In genomic region chr11:130213143-130213978, GRCh38 we compare ENCODE assay signal across 1 cellular context.
TF ChIP-seq lines count a peak whose summit lies in the region.

No MANE protein-coding gene starts in this region.

TF ChIP-seq in HepG2, 621 proteins besides CTCF, POLR2A, EP300 and RAD21 (continued from another document and continues in another):
- 0 out of 2 replicates have a peak, but pooled peaks have one; percentile 17 for TF ChIP-seq ZSCAN31 (CRISPR knock-in tag; IDR thresholded peaks at IDR 0.05; ENCODE audit: low read depth)
- 0 out of 2 replicates have a peak, but pooled peaks have one; percentile 11 for TF ChIP-seq HDAC2 (CRISPR knock-in tag; IDR thresholded peaks at IDR 0.05)
- no peak for TF ChIP-seq ZNF710 (CRISPR knock-in tag; IDR thresholded peaks at IDR 0.05; ENCODE audit: borderline replicate concordance)
- TF ChIP-seq ZBTB1 (CRISPR knock-in tag; IDR thresholded peaks at IDR 0.05; ENCODE audit: borderline replicate concordance): no peak
- TF ChIP-seq ZBTB7A (CRISPR knock-in tag; IDR thresholded peaks at IDR 0.05): peak; percentile 53; the same call in 1 of the 2 replicates
- no peak for TF ChIP-seq ZNF629 (CRISPR knock-in tag; conservative IDR thresholded peaks at IDR 0.05)
- TF ChIP-seq ZMYM4 (CRISPR knock-in tag; IDR thresholded peaks at IDR 0.05): 0 out of 2 replicates have a peak, but pooled peaks have one; percentile 14
- TF ChIP-seq JDP2 (CRISPR knock-in tag; IDR thresholded peaks at IDR 0.05; ENCODE audit: borderline replicate concordance): no peak
- 0 out of 2 replicates have a peak, but pooled peaks have one; percentile 22 for TF ChIP-seq KLF13 (CRISPR knock-in tag; IDR thresholded peaks at IDR 0.05)
- TF ChIP-seq NFKB2 (CRISPR knock-in tag; IDR thresholded peaks at IDR 0.05; ENCODE audit: borderline replicate concordance): no peak
- TF ChIP-seq, protein P1, sequence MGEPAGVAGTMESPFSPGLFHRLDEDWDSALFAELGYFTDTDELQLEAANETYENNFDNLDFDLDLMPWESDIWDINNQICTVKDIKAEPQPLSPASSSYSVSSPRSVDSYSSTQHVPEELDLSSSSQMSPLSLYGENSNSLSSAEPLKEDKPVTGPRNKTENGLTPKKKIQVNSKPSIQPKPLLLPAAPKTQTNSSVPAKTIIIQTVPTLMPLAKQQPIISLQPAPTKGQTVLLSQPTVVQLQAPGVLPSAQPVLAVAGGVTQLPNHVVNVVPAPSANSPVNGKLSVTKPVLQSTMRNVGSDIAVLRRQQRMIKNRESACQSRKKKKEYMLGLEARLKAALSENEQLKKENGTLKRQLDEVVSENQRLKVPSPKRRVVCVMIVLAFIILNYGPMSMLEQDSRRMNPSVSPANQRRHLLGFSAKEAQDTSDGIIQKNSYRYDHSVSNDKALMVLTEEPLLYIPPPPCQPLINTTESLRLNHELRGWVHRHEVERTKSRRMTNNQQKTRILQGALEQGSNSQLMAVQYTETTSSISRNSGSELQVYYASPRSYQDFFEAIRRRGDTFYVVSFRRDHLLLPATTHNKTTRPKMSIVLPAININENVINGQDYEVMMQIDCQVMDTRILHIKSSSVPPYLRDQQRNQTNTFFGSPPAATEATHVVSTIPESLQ (CRISPR knock-in tag; conservative IDR thresholded peaks at IDR 0.05): no peak
- TF ChIP-seq MAZ (IDR thresholded peaks at IDR 0.05; ENCODE audit: borderline replicate concordance, low read depth, low read length): peak; percentile 63; the same call in 1 of the 2 replicates
- TF ChIP-seq MAZ (CRISPR knock-in tag; IDR thresholded peaks at IDR 0.05; ENCODE audit: low read depth): peak; percentile 63
- no peak for TF ChIP-seq ZNF30 (CRISPR knock-in tag; IDR thresholded peaks at IDR 0.05)
- no peak for TF ChIP-seq ZNF614 (CRISPR knock-in tag; IDR thresholded peaks at IDR 0.05; ENCODE audit: borderline replicate concordance)
- no peak for TF ChIP-seq EEA1 (CRISPR knock-in tag; IDR thresholded peaks at IDR 0.05; ENCODE audit: borderline replicate concordance)
- TF ChIP-seq ZNF766 (CRISPR knock-in tag; IDR thresholded peaks at IDR 0.05; ENCODE audit: borderline replicate concordance): no peak
- no peak for TF ChIP-seq MXI1 (IDR thresholded peaks at IDR 0.05; ENCODE audit: borderline replicate concordance, low read depth, low read length)
- no peak for TF ChIP-seq NFAT5 (CRISPR knock-in tag; IDR thresholded peaks at IDR 0.05)
- TF ChIP-seq BHLHE40 (IDR thresholded peaks at IDR 0.05; ENCODE audit: low read length): peak; percentile 24; the same call in 1 of the 2 replicates
- TF ChIP-seq, protein P2, sequence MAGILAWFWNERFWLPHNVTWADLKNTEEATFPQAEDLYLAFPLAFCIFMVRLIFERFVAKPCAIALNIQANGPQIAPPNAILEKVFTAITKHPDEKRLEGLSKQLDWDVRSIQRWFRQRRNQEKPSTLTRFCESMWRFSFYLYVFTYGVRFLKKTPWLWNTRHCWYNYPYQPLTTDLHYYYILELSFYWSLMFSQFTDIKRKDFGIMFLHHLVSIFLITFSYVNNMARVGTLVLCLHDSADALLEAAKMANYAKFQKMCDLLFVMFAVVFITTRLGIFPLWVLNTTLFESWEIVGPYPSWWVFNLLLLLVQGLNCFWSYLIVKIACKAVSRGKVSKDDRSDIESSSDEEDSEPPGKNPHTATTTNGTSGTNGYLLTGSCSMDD (CRISPR knock-in tag; IDR thresholded peaks at IDR 0.05): no peak
- TF ChIP-seq ZSCAN29 (CRISPR knock-in tag; conservative IDR thresholded peaks at IDR 0.05): no peak
- no peak for TF ChIP-seq NCOA2 (CRISPR knock-in tag; IDR thresholded peaks at IDR 0.05)
- TF ChIP-seq ZNF570 (CRISPR knock-in tag; IDR thresholded peaks at IDR 0.05; ENCODE audit: borderline replicate concordance): no peak
- peak in 1 of 2 experiments; percentile 66; a peak in 2 of 4 replicates for TF ChIP-seq HMGXB4 (CRISPR knock-in tag; IDR thresholded peaks at IDR 0.05; ENCODE audit: borderline replicate concordance in 1 of 2, low read depth in 1 of 2)
- TF ChIP-seq, protein P3, sequence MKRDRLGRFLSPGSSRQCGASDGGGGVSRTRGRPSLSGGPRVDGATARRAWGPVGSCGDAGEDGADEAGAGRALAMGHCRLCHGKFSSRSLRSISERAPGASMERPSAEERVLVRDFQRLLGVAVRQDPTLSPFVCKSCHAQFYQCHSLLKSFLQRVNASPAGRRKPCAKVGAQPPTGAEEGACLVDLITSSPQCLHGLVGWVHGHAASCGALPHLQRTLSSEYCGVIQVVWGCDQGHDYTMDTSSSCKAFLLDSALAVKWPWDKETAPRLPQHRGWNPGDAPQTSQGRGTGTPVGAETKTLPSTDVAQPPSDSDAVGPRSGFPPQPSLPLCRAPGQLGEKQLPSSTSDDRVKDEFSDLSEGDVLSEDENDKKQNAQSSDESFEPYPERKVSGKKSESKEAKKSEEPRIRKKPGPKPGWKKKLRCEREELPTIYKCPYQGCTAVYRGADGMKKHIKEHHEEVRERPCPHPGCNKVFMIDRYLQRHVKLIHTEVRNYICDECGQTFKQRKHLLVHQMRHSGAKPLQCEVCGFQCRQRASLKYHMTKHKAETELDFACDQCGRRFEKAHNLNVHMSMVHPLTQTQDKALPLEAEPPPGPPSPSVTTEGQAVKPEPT (CRISPR knock-in tag; IDR thresholded peaks at IDR 0.05; ENCODE audit: low read depth): no peak
- TF ChIP-seq PATZ1 (CRISPR knock-in tag; IDR thresholded peaks at IDR 0.05): peak; percentile 72
- TF ChIP-seq KDM4B (CRISPR knock-in tag; IDR thresholded peaks at IDR 0.05): no peak
- no peak for TF ChIP-seq RFX1 (IDR thresholded peaks at IDR 0.05)
- TF ChIP-seq, protein P4, sequence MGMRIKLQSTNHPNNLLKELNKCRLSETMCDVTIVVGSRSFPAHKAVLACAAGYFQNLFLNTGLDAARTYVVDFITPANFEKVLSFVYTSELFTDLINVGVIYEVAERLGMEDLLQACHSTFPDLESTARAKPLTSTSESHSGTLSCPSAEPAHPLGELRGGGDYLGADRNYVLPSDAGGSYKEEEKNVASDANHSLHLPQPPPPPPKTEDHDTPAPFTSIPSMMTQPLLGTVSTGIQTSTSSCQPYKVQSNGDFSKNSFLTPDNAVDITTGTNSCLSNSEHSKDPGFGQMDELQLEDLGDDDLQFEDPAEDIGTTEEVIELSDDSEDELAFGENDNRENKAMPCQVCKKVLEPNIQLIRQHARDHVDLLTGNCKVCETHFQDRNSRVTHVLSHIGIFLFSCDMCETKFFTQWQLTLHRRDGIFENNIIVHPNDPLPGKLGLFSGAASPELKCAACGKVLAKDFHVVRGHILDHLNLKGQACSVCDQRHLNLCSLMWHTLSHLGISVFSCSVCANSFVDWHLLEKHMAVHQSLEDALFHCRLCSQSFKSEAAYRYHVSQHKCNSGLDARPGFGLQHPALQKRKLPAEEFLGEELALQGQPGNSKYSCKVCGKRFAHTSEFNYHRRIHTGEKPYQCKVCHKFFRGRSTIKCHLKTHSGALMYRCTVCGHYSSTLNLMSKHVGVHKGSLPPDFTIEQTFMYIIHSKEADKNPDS (CRISPR knock-in tag; IDR thresholded peaks at IDR 0.05): no peak
- TF ChIP-seq ZNF354B (CRISPR knock-in tag; IDR thresholded peaks at IDR 0.05): no peak
- no peak for TF ChIP-seq ZNF773 (CRISPR knock-in tag; IDR thresholded peaks at IDR 0.05; ENCODE audit: borderline replicate concordance)
- no peak for TF ChIP-seq ZNF263 (CRISPR knock-in tag; IDR thresholded peaks at IDR 0.05)
- 0 out of 2 replicates have a peak, but pooled peaks have one; percentile 37 for TF ChIP-seq KDM3A (CRISPR knock-in tag; IDR thresholded peaks at IDR 0.05; ENCODE audit: low read depth)
- TF ChIP-seq, protein P5, sequence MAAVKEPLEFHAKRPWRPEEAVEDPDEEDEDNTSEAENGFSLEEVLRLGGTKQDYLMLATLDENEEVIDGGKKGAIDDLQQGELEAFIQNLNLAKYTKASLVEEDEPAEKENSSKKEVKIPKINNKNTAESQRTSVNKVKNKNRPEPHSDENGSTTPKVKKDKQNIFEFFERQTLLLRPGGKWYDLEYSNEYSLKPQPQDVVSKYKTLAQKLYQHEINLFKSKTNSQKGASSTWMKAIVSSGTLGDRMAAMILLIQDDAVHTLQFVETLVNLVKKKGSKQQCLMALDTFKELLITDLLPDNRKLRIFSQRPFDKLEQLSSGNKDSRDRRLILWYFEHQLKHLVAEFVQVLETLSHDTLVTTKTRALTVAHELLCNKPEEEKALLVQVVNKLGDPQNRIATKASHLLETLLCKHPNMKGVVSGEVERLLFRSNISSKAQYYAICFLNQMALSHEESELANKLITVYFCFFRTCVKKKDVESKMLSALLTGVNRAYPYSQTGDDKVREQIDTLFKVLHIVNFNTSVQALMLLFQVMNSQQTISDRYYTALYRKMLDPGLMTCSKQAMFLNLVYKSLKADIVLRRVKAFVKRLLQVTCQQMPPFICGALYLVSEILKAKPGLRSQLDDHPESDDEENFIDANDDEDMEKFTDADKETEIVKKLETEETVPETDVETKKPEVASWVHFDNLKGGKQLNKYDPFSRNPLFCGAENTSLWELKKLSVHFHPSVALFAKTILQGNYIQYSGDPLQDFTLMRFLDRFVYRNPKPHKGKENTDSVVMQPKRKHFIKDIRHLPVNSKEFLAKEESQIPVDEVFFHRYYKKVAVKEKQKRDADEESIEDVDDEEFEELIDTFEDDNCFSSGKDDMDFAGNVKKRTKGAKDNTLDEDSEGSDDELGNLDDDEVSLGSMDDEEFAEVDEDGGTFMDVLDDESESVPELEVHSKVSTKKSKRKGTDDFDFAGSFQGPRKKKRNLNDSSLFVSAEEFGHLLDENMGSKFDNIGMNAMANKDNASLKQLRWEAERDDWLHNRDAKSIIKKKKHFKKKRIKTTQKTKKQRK (IDR thresholded peaks at IDR 0.05; ENCODE audit: low read length): no peak
- 0 out of 2 replicates have a peak, but pooled peaks have one; percentile 29 for TF ChIP-seq ZBTB38 (CRISPR knock-in tag; IDR thresholded peaks at IDR 0.05)
